ENCODE assay signal across 26 cellular contexts in genomic region chr5:169182797-169183196, GRCh38.
"Had no signal": no experiment of that assay in that cellular context is flagged by ENCODE, and none has a peak within 500 bp of the region (broad histone marks: within the 10 kb centered on the region; RNA-seq: fewer than 3 reads in every experiment).

No MANE protein-coding gene starts in this region.

- H3K4me3 ChIP-seq: dorsolateral prefrontal cortex, gastrocnemius medialis, lung, mucosa of descending colon, neural progenitor cell, prostate gland, right atrium auricular region, smooth muscle cell, testis, tibial artery had no signal

- H3K4me3 Mint-ChIP-seq: mesothelial cell of epicardium; naive B cell; natural killer cell treated with Interleukin-12 subunit alpha and Interleukin-12 subunit beta and Interleukin-15 and Interleukin-18, amount 100 ng/mL, for 72 hours; neural progenitor cell; type B pancreatic cell had no signal

- H3K36me3 ChIP-seq: gastrocnemius medialis, neural progenitor cell, prostate gland, right atrium auricular region, tibial artery had no signal

- H3K27me3 ChIP-seq: dorsolateral prefrontal cortex, gastrocnemius medialis, neural progenitor cell, right atrium auricular region, testis, tibial artery had no signal

- ATAC-seq: gastrocnemius medialis; left lobe of liver; mucosa of descending colon; natural killer cell treated with Interleukin-12 subunit alpha and Interleukin-12 subunit beta and Interleukin-15 and Interleukin-18, amount 100 ng/mL, for 72 hours; sciatic nerve had no signal

- H2AFZ ChIP-seq: neural progenitor cell had no signal

- H3K4me1 Mint-ChIP-seq: naive B cell had no signal

- H3K27ac Mint-ChIP-seq: naive B cell; natural killer cell treated with Interleukin-12 subunit alpha and Interleukin-12 subunit beta and Interleukin-15 and Interleukin-18, amount 100 ng/mL, for 72 hours; neural progenitor cell; type B pancreatic cell had no signal

- H3K9me3 ChIP-seq: gastrocnemius medialis, mucosa of descending colon, prostate gland, right atrium auricular region, testis, tibial artery had no signal

- H3K4me2 ChIP-seq: neural progenitor cell, smooth muscle cell had no signal

- H3K4me1 ChIP-seq: gastrocnemius medialis, prostate gland, testis had no signal

- DNase-seq: dorsolateral prefrontal cortex; effector CD4-positive, alpha-beta T cell; gastrocnemius medialis; head of caudate nucleus; kidney; mesenchymal stem cell; mucosa of descending colon; naive B cell; stimulated activated CD4-positive, alpha-beta T cell treated with anti-CD3 and anti-CD28 coated beads, Interleukin-12 subunit alpha, Interleukin-12 subunit beta, amount 100 ng/mL, for 4 hours; stimulated activated CD4-positive, alpha-beta T cell treated with anti-CD3 and anti-CD28 coated beads, Interleukin-1b, Interleukin-23, amount 100 ng/mL, for 48 hours; stimulated activated CD4-positive, alpha-beta T cell treated with anti-CD3 and anti-CD28 coated beads, Interleukin-4, amount 100 ng/mL, for 1 hour; stimulated activated CD8-positive, alpha-beta memory T cell treated with anti-CD3 and anti-CD28 coated beads, Interleukin-4, amount 100 ng/mL, for 48 hours; stimulated activated naive CD4-positive, alpha-beta T cell; substantia nigra; testis; tibial artery had no signal

- H3K9ac ChIP-seq: neural progenitor cell had no signal

- H3K36me3 Mint-ChIP-seq: mesothelial cell of epicardium; naive B cell; natural killer cell treated with Interleukin-12 subunit alpha and Interleukin-12 subunit beta and Interleukin-15 and Interleukin-18, amount 100 ng/mL, for 72 hours; neural progenitor cell; type B pancreatic cell had no signal

- H3K27me3 Mint-ChIP-seq: naive B cell, type B pancreatic cell had no signal

- H3K9me3 Mint-ChIP-seq: mesothelial cell of epicardium; naive B cell; natural killer cell treated with Interleukin-12 subunit alpha and Interleukin-12 subunit beta and Interleukin-15 and Interleukin-18, amount 100 ng/mL, for 72 hours; neural progenitor cell; type B pancreatic cell had no signal

- H3K27ac ChIP-seq: dorsolateral prefrontal cortex, gastrocnemius medialis, neural progenitor cell, prostate gland, right atrium auricular region, testis had no signal
